ENCODE assay signal across 8 cellular contexts in the genomic region with DNA sequence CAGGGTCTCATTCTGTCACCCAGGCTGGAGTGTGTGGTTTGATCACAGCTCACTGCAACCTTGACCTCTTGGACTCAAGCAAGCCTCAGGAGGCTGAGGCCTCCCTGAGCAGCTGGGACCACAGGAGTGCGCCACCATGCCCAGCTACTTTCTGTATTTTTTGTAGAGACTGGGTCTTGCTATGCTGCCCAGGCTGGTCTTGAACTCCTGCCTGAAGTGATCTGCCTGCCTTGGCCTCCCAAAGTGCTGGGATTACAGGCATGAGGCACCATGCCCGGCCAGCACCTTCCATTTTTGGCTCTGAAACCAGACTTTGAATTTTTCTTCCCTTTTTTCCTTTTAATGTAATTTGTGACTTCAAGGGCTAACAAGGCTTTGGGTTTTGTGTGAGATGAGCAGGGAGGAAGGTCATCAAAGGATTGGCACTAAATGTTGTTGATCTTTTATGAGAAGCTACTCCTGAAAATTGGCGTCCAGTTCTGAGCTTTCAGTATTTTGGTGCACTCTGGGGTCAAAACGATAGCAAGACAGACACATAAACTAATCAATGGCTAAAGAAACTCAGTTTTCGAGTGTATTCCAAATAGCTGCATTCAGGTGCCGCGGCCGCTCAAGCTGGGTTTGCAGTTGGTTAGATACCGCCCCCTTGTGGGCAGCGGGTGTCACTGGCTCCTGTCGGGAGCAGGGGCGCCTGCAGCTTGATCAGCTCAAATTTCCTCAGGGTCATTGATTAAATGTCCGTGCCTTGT. TPM values are rescaled to one million over a fixed set of nuclear protein-coding genes. Genes with fewer than 3 reads are reported as not detected.
DNase-seq lines count a peak whose midpoint lies in the region; ATAC-seq and TF ChIP-seq lines count a peak whose summit lies in the region.

No MANE protein-coding gene starts in this region.

- ATAC-seq in GM18867 (IDR thresholded peaks at IDR 0.05; ENCODE audit: unreplicated experiment): peak; percentile 90
- peak; percentile 90 for ATAC-seq in HG03175 (IDR thresholded peaks at IDR 0.05; ENCODE audit: unreplicated experiment)

- TF ChIP-seq CTCF in AG09309 (IDR thresholded peaks at IDR 0.05; ENCODE audit: control insufficient read depth, insufficient read depth, low read depth, low read length, missing control alignments): peak; percentile 98

- H3K4me3 ChIP-seq in AG09309 (ENCODE audit: control insufficient read depth, low read depth, low read length): no peak overlapping the region

- DNase-seq in AG09309 (ENCODE audit: low read depth) (no peak), NCI-H748 (lab: John Stamatoyannopoulos, UW; ENCODE audit: unreplicated experiment) (peak; percentile 61), ecto neural progenitor cell (ENCODE audit: low spot score) (peak; percentile 89), lung microvascular endothelial cell (ENCODE audit: low read depth in 2 of 2) (peak; percentile 82 to 86)
- DNase-seq in activated CD4-positive, alpha-beta T cell treated with anti-CD3 and anti-CD28 coated beads, Interleukin-2, amount 50 U/mL, for 48 hours: peak; percentile 85 to 87
- DNase-seq in stimulated activated CD8-positive, alpha-beta memory T cell treated with anti-CD3 and anti-CD28 coated beads, Interleukin-12 subunit alpha, Interleukin-12 subunit beta, amount 100 ng/mL, for 4 hours (ENCODE audit: low read depth): peak; percentile 53

RNA-seq across cellular contexts. Expression of gene CLMP, which starts 51.9 kb away (rescaled TPM):
- 0.22 TPM in 1 of 2 replicates, not detected in the other for total RNA-seq in lung microvascular endothelial cell
